ENCODE assay signal across 31 cellular contexts in the genomic region with DNA sequence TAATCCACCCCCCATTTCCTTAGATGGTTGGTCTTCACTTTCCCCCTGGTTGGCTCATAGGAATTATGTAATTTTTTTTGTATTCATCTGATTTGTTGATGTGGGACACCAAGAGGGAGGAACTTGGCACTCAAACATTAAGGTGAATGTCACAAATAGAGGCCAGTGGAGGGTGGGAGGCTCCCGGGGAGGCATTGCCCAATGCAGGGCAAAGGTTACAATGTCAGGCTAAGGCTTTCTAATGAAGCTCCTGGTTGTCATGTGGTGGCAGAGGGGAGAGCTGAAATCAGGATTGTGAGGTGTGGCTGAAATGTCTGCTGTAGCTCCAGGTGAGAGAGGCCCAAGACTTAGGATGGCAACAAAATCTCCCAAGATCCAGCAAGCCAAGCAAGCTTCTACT.
"Had no signal": no experiment of that assay in that cellular context is flagged by ENCODE, and none has a peak within 500 bp of the region (broad histone marks: within the 10 kb centered on the region; RNA-seq: fewer than 3 reads in every experiment).

No MANE protein-coding gene starts in this region.

- H3K36me3 ChIP-seq: colonic mucosa, gastrocnemius medialis, heart right ventricle, neutrophil, stomach, thyroid gland, vagina had no signal

- H3K36me3 Mint-ChIP-seq: immature natural killer cell; memory B cell; natural killer cell treated with Interleukin-12 subunit alpha and Interleukin-12 subunit beta and Interleukin-15 and Interleukin-18, amount 100 ng/mL, for 72 hours; stimulated activated effector memory CD8-positive, alpha-beta T cell treated with anti-CD3 and anti-CD28 coated beads, Interleukin-12 subunit alpha, Interleukin-12 subunit beta, amount 100 ng/mL, for 72 hours had no signal

- H3K9me3 ChIP-seq: colonic mucosa, gastrocnemius medialis, heart right ventricle, neutrophil, stomach, thyroid gland, vagina had no signal

- H3K27me3 ChIP-seq: colonic mucosa, gastrocnemius medialis, neutrophil, stomach, thyroid gland, vagina had no signal

- H3K4me1 Mint-ChIP-seq: immature natural killer cell; memory B cell; neural crest cell; stimulated activated effector memory CD8-positive, alpha-beta T cell treated with anti-CD3 and anti-CD28 coated beads, Interleukin-12 subunit alpha, Interleukin-12 subunit beta, amount 100 ng/mL, for 72 hours had no signal

- H3K79me2 ChIP-seq: parathyroid adenoma had no signal

- H3K27ac ChIP-seq: colonic mucosa, epithelial cell of prostate, gastrocnemius medialis, heart right ventricle, neutrophil, parathyroid adenoma, stomach, thyroid gland, vagina had no signal

- H2AFZ ChIP-seq: parathyroid adenoma had no signal

- H3K4me3 ChIP-seq: colonic mucosa, gastrocnemius medialis, heart right ventricle, lung, stomach, thyroid gland, vagina had no signal

- H3K27ac Mint-ChIP-seq: dendritic cell treated with granulocyte-macrophage colony-stimulating factor and Interleukin-4, amounts not matched to agents 40 ng/mL and 50 ng/mL, for 4 days; endodermal cell; immature natural killer cell; memory B cell; natural killer cell treated with Interleukin-12 subunit alpha and Interleukin-12 subunit beta and Interleukin-15 and Interleukin-18, amount 100 ng/mL, for 72 hours; progenitor cell of endocrine pancreas; stimulated activated effector memory CD8-positive, alpha-beta T cell treated with anti-CD3 and anti-CD28 coated beads, Interleukin-12 subunit alpha, Interleukin-12 subunit beta, amount 100 ng/mL, for 72 hours had no signal

- H3K27me3 Mint-ChIP-seq: dendritic cell treated with granulocyte-macrophage colony-stimulating factor and Interleukin-4, amounts not matched to agents 40 ng/mL and 50 ng/mL, for 4 days had no signal

- H3K9ac ChIP-seq: parathyroid adenoma had no signal

- ATAC-seq: esophagus mucosa; gastrocnemius medialis; heart right ventricle; left colon; left ventricle myocardium superior; natural killer cell treated with Interleukin-12 subunit alpha and Interleukin-12 subunit beta and Interleukin-15 and Interleukin-18, amount 100 ng/mL, for 72 hours; sciatic nerve; stimulated activated effector memory CD8-positive, alpha-beta T cell treated with anti-CD3 and anti-CD28 coated beads, Interleukin-12 subunit alpha, Interleukin-12 subunit beta, amount 100 ng/mL, for 72 hours had no signal

- H3K4me3 Mint-ChIP-seq: dendritic cell treated with granulocyte-macrophage colony-stimulating factor and Interleukin-4, amounts not matched to agents 40 ng/mL and 50 ng/mL, for 4 days; endodermal cell; immature natural killer cell; memory B cell; natural killer cell treated with Interleukin-12 subunit alpha and Interleukin-12 subunit beta and Interleukin-15 and Interleukin-18, amount 100 ng/mL, for 72 hours; neural crest cell; stimulated activated effector memory CD8-positive, alpha-beta T cell treated with anti-CD3 and anti-CD28 coated beads, Interleukin-12 subunit alpha, Interleukin-12 subunit beta, amount 100 ng/mL, for 72 hours had no signal

- H3K9me3 Mint-ChIP-seq: dendritic cell treated with granulocyte-macrophage colony-stimulating factor and Interleukin-4, amounts not matched to agents 40 ng/mL and 50 ng/mL, for 4 days; endodermal cell; immature natural killer cell; memory B cell; natural killer cell treated with Interleukin-12 subunit alpha and Interleukin-12 subunit beta and Interleukin-15 and Interleukin-18, amount 100 ng/mL, for 72 hours; neural crest cell; stimulated activated effector memory CD8-positive, alpha-beta T cell treated with anti-CD3 and anti-CD28 coated beads, Interleukin-12 subunit alpha, Interleukin-12 subunit beta, amount 100 ng/mL, for 72 hours had no signal

- DNase-seq: colonic mucosa; effector CD8-positive, alpha-beta T cell; endodermal cell; foreskin fibroblast; gastrocnemius medialis; heart right ventricle; hippocampal formation; immature natural killer cell; islet precursor cell; kidney glomerular epithelial cell; left colon; left ventricle myocardium superior; stimulated activated CD4-positive, alpha-beta T cell treated with anti-CD3 and anti-CD28 coated beads, Interleukin-2, amount 100 ng/mL, for 24 hours; stimulated activated CD4-positive, alpha-beta T cell treated with anti-CD3 and anti-CD28 coated beads, Interleukin-4, amount 100 ng/mL, for 24 hours; stimulated activated naive CD4-positive, alpha-beta T cell treated with Interleukin-2 at 50 U/mL for 16 hours; stomach; thyroid gland; trophoblast cell had no signal

- H3K4me1 ChIP-seq: colonic mucosa, gastrocnemius medialis, parathyroid adenoma, stomach, thyroid gland, vagina had no signal
